ENCODE assay signal across 3 cellular contexts in the genomic region with DNA sequence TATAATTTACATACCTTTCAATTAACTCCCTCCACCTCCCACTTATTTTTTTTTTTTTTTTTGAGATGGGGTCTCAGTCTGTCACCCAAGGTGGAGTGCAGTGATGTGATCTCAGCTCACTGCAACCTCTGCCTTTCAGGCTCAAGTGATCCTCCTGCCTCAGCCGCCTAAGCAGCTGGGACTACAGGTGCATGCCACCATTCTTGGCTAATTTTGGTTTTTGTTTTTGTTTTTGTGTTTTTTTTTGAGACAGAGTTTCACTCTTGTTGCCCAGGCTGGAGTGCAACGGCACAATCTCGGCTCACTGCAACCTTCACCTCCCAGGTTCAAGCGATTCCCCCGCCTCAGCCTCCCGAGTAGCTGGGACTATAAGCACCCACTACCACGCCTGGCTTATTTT. TPM values are rescaled to one million over a fixed set of nuclear protein-coding genes. Genes with fewer than 3 reads are reported as not detected.
"Had no signal": no experiment of that assay in that cellular context is flagged by ENCODE, and none has a peak within 500 bp of the region (broad histone marks: within the 10 kb centered on the region; RNA-seq: fewer than 3 reads in every experiment).

No MANE protein-coding gene starts in this region.

RNA-seq across cellular contexts. Expression of gene ETV4, which starts 36.7 kb away (rescaled TPM):
- total RNA-seq: mononuclear cell had no signal
- polyA plus RNA-seq: immature natural killer cell; naive thymus-derived CD4-positive, alpha-beta T cell had no signal
